8 cellular contexts compared by ENCODE assay signal in genomic region chr5:157366741-157367684, GRCh38.
A peak's percentile ranks its signal among the peaks of the same experiment; 100 is the strongest.
DNase-seq lines count a peak whose midpoint lies in the region; ATAC-seq and TF ChIP-seq lines count a peak whose summit lies in the region.

No MANE protein-coding gene starts in this region.

- H3K4me3 ChIP-seq in epithelial cell of esophagus (ENCODE audit: low read length) = no peak overlapping the region

- ATAC-seq in natural killer cell treated with Interleukin-12 subunit alpha and Interleukin-12 subunit beta and Interleukin-15 and Interleukin-18, amount 100 ng/mL, for 72 hours = no peak
- ATAC-seq in HG02973 (IDR thresholded peaks at IDR 0.05; ENCODE audit: unreplicated experiment) = no peak

- no peaks in the 10 kb centered on the region for H3K9me3 Mint-ChIP-seq in natural killer cell treated with Interleukin-12 subunit alpha and Interleukin-12 subunit beta and Interleukin-15 and Interleukin-18, amount 100 ng/mL, for 72 hours

- peaks cover 41% of the 10 kb centered on the region for H3K36me3 Mint-ChIP-seq in natural killer cell treated with Interleukin-12 subunit alpha and Interleukin-12 subunit beta and Interleukin-15 and Interleukin-18, amount 100 ng/mL, for 72 hours

- peak overlapping the region; percentile 43 to 80 for H3K27ac Mint-ChIP-seq in natural killer cell treated with Interleukin-12 subunit alpha and Interleukin-12 subunit beta and Interleukin-15 and Interleukin-18, amount 100 ng/mL, for 72 hours

- H3K4me3 Mint-ChIP-seq in natural killer cell treated with Interleukin-12 subunit alpha and Interleukin-12 subunit beta and Interleukin-15 and Interleukin-18, amount 100 ng/mL, for 72 hours = no peak overlapping the region

- peak; percentile 38 for TF ChIP-seq CTCF in epithelial cell of esophagus (IDR thresholded peaks at IDR 0.05; ENCODE audit: insufficient read depth, low read depth, low read length, missing control alignments)

- DNase-seq in D341Med (ENCODE audit: low spot score) = peak; percentile 50
- peak; percentile 24 for DNase-seq in NCI-H460 (ENCODE audit: extremely low read depth, low read depth)
- peak; percentile 48 for DNase-seq in epithelial cell of esophagus (ENCODE audit: low read depth)
- DNase-seq in natural killer cell treated with Interleukin-12 subunit alpha and Interleukin-12 subunit beta and Interleukin-15 and Interleukin-18, amount 100 ng/mL, for 72 hours (ENCODE audit: low spot score) = no peak
- DNase-seq in SKM-1 (lab: John Stamatoyannopoulos, UW; ENCODE audit: unreplicated experiment) = no peak
- no peak for DNase-seq in stimulated activated CD4-positive, alpha-beta T cell treated with anti-CD3 and anti-CD28 coated beads, Interleukin-4, amount 100 ng/mL, for 24 hours
- no peak for DNase-seq in KBM-7

- H3K27me3 Mint-ChIP-seq in natural killer cell treated with Interleukin-12 subunit alpha and Interleukin-12 subunit beta and Interleukin-15 and Interleukin-18, amount 100 ng/mL, for 72 hours = no peaks in the 10 kb centered on the region

- H3K4me1 Mint-ChIP-seq in natural killer cell treated with Interleukin-12 subunit alpha and Interleukin-12 subunit beta and Interleukin-15 and Interleukin-18, amount 100 ng/mL, for 72 hours (ENCODE audit: low read depth in 2 of 2) = peaks cover 6 to 10% of the 10 kb centered on the region in 2 donors

- in situ Hi-C loops in KBM-7 (cut with MboI; ENCODE audit: low pct_unique_long_range_greater_than_20kb, low sequenced_read_pairs) = no loop called here

Comparison
In these comparisons a context has a peak if more than half of its experiments do, and no peak if none do; other contexts are left out.
1. DNase-seq: peak in D341Med (single experiment), NCI-H460 (single experiment) and epithelial cell of esophagus (single experiment); none in natural killer cell treated with Interleukin-12 subunit alpha and Interleukin-12 subunit beta and Interleukin-15 and Interleukin-18, amount 100 ng/mL, for 72 hours (single experiment), SKM-1 (single experiment), stimulated activated CD4-positive, alpha-beta T cell treated with anti-CD3 and anti-CD28 coated beads, Interleukin-4, amount 100 ng/mL, for 24 hours (single experiment) and KBM-7 (single experiment).